Comparison of ENCODE assay signal across 8 cellular contexts in genomic region chr17:50550661-50551432, GRCh38. TPM values are rescaled to one million over a fixed set of nuclear protein-coding genes. Genes with fewer than 3 reads are reported as not detected.
DNase-seq lines count a peak whose midpoint lies in the region; ATAC-seq and TF ChIP-seq lines count a peak whose summit lies in the region.

No MANE protein-coding gene starts in this region.

- H3K27ac ChIP-seq in breast epithelium: peak overlapping the region; percentile 57 to 76
- H3K27ac ChIP-seq in transverse colon: no peak overlapping the region

- H3K27ac Mint-ChIP-seq in activated CD4-positive, alpha-beta T cell treated with anti-CD3 and anti-CD28 coated beads for 36 hours: no peak overlapping the region
- no peak overlapping the region for H3K27ac Mint-ChIP-seq in activated CD4-positive, alpha-beta T cell treated with anti-CD3 and anti-CD28 coated beads, Interleukin-2, amount 10 ng/mL, durations not matched to agents 7 days and 5 days

- in situ Hi-C loops in transverse colon (cut with MboI; ENCODE audit: low pct_ligation_motif_present in 1 of 4, low pct_unique_long_range_greater_than_20kb in 1 of 4, low sequenced_read_pairs in 3 of 4): loop anchor here in 1 of 4 donors (10.0 kb wide), 1 partner anchor 84 kb away; the partner anchor contains the start of gene ABCC3

- H3K4me3 ChIP-seq in breast epithelium (no peak overlapping the region), transverse colon (no peak overlapping the region)

- CTCF ChIA-PET in activated CD4-positive, alpha-beta T cell treated with anti-CD3 and anti-CD28 coated beads for 36 hours (lab: Charles Lee): interaction anchor here (0.5 to 1.5 kb wide), 7 partner anchors 9 to 1618 kb away, joined by 3 to 5 read pairs (median 3); partner anchors contain the start of gene CACNA1G
- CTCF ChIA-PET in activated CD4-positive, alpha-beta T cell treated with anti-CD3 and anti-CD28 coated beads, Interleukin-2, amount 10 ng/mL, durations not matched to agents 7 days and 5 days (lab: Charles Lee): interaction anchor here (0.7 to 2.9 kb wide), 11 partner anchors 9 to 163 kb away, joined by 3 to 13 read pairs (median 4); no protein-coding TSS in a partner anchor

- H3K27me3 Mint-ChIP-seq in activated CD4-positive, alpha-beta T cell treated with anti-CD3 and anti-CD28 coated beads for 36 hours: no peaks in the 10 kb centered on the region
- H3K27me3 Mint-ChIP-seq in activated CD4-positive, alpha-beta T cell treated with anti-CD3 and anti-CD28 coated beads, Interleukin-2, amount 10 ng/mL, durations not matched to agents 7 days and 5 days: peaks cover 4% of the 10 kb centered on the region

- intact Hi-C loops in activated CD4-positive, alpha-beta T cell treated with anti-CD3 and anti-CD28 coated beads for 36 hours (cut with DNase I, micrococcal nuclease): no loop called here
- intact Hi-C loops in breast epithelium (cut with DNase I; ENCODE audit: low total_unique reads): no loop called here
- intact Hi-C loops in left colon (cut with DNase I, micrococcal nuclease): loop anchor here (5.0 to 10.0 kb wide), 3 partner anchors 76 to 146 kb away; no protein-coding TSS in a partner anchor
- intact Hi-C loops in transverse colon (cut with DNase I; ENCODE audit: low total_unique reads): loop anchor here (5.0 kb wide), 1 partner anchor 146 kb away; no protein-coding TSS in a partner anchor

- peaks cover 2% of the 10 kb centered on the region for H3K4me1 Mint-ChIP-seq in activated CD4-positive, alpha-beta T cell treated with anti-CD3 and anti-CD28 coated beads for 36 hours
- peaks cover 9% of the 10 kb centered on the region for H3K4me1 Mint-ChIP-seq in activated CD4-positive, alpha-beta T cell treated with anti-CD3 and anti-CD28 coated beads, Interleukin-2, amount 10 ng/mL, durations not matched to agents 7 days and 5 days

- POLR2A ChIA-PET in activated CD4-positive, alpha-beta T cell treated with anti-CD3 and anti-CD28 coated beads for 36 hours (lab: Charles Lee): no interaction called here
- POLR2A ChIA-PET in activated CD4-positive, alpha-beta T cell treated with anti-CD3 and anti-CD28 coated beads, Interleukin-2, amount 10 ng/mL, durations not matched to agents 7 days and 5 days (lab: Charles Lee): no interaction called here

- H3K36me3 ChIP-seq in breast epithelium: no peaks in the 10 kb centered on the region
- peaks cover 0 to 3% (median 0%) of the 10 kb centered on the region in 4 donors for H3K36me3 ChIP-seq in transverse colon

- peak; percentile 34 for DNase-seq in activated CD4-positive, alpha-beta T cell treated with anti-CD3 and anti-CD28 coated beads for 36 hours
- no peak for DNase-seq in activated CD4-positive, alpha-beta T cell treated with anti-CD3 and anti-CD28 coated beads, Interleukin-2, amount 10 ng/mL, durations not matched to agents 7 days and 5 days
- DNase-seq in NCI-H524 (lab: John Stamatoyannopoulos, UW) (peak; percentile 82 to 90), breast epithelium (ENCODE audit: low spot score in 2 of 2) (peak; percentile 55 to 77), left colon (peak; percentile 75 to 76), transverse colon (peak; percentile 77), activated gamma-delta T cell treated with Interleukin-2 at 50 U/mL for 16 hours (no peak)

- no peaks in the 10 kb centered on the region for H3K9me3 ChIP-seq in breast epithelium
- H3K9me3 ChIP-seq in transverse colon: no peaks in the 10 kb centered on the region

- H3K4me1 ChIP-seq in breast epithelium (peaks cover 0 to 3% of the 10 kb centered on the region in 2 donors), transverse colon (peaks cover 11 to 15% (median 14%) of the 10 kb centered on the region in 4 donors)

- no peak overlapping the region for H3K4me3 Mint-ChIP-seq in activated CD4-positive, alpha-beta T cell treated with anti-CD3 and anti-CD28 coated beads for 36 hours
- no peak overlapping the region for H3K4me3 Mint-ChIP-seq in activated CD4-positive, alpha-beta T cell treated with anti-CD3 and anti-CD28 coated beads, Interleukin-2, amount 10 ng/mL, durations not matched to agents 7 days and 5 days

- no peaks in the 10 kb centered on the region for H3K36me3 Mint-ChIP-seq in activated CD4-positive, alpha-beta T cell treated with anti-CD3 and anti-CD28 coated beads for 36 hours (ENCODE audit: low read depth)
- H3K36me3 Mint-ChIP-seq in activated CD4-positive, alpha-beta T cell treated with anti-CD3 and anti-CD28 coated beads, Interleukin-2, amount 10 ng/mL, durations not matched to agents 7 days and 5 days (ENCODE audit: low read depth): no peaks in the 10 kb centered on the region

- no peaks in the 10 kb centered on the region for H3K9me3 Mint-ChIP-seq in activated CD4-positive, alpha-beta T cell treated with anti-CD3 and anti-CD28 coated beads for 36 hours (ENCODE audit: low read depth)
- H3K9me3 Mint-ChIP-seq in activated CD4-positive, alpha-beta T cell treated with anti-CD3 and anti-CD28 coated beads, Interleukin-2, amount 10 ng/mL, durations not matched to agents 7 days and 5 days: no peaks in the 10 kb centered on the region

- no peak for ATAC-seq in activated CD4-positive, alpha-beta T cell treated with anti-CD3 and anti-CD28 coated beads for 36 hours
- ATAC-seq in left colon: peak; percentile 53
- ATAC-seq in GM21447 (IDR thresholded peaks at IDR 0.05; ENCODE audit: unreplicated experiment): no peak

- 53% methylated on average over 24 of the region's 32 CpGs; no CpG with 5 or more reads in 1 of the 2 donors for WGBS in transverse colon (ENCODE audit: low coverage in 1 of 2), 2 donors

- no peaks in the 10 kb centered on the region for H3K27me3 ChIP-seq in breast epithelium
- no peaks in the 10 kb centered on the region for H3K27me3 ChIP-seq in transverse colon

- TF ChIP-seq CTCF in breast epithelium (IDR thresholded peaks at IDR 0.05): peak; percentile 34 to 80 (median 63)
- TF ChIP-seq CTCF in transverse colon (IDR thresholded peaks at IDR 0.05): peak; percentile 73 to 81 (median 79)

- no peak for TF ChIP-seq EP300 in transverse colon (IDR thresholded peaks at IDR 0.05; ENCODE audit: low read depth)

- TF ChIP-seq POLR2A in breast epithelium (IDR thresholded peaks at IDR 0.05) (no peak), transverse colon (IDR thresholded peaks at IDR 0.05) (no peak)

RNA-seq across cellular contexts. Expression of gene SPATA20, which starts 3.9 kb away (rescaled TPM):
- total RNA-seq in activated CD4-positive, alpha-beta T cell treated with anti-CD3 and anti-CD28 coated beads for 36 hours: 10 to 100 TPM in 1 of 2 experiments, 1 to 10 TPM in 1; 9.0 to 10.7 TPM
- 1 to 10 TPM; 3.9 to 6.2 TPM for total RNA-seq in activated CD4-positive, alpha-beta T cell treated with anti-CD3 and anti-CD28 coated beads, Interleukin-2, amount 10 ng/mL, durations not matched to agents 7 days and 5 days
- 10 to 100 TPM; 52.4 to 62.3 (median 58.4) TPM for total RNA-seq in breast epithelium
- 10 to 100 TPM; 61.1 to 66.7 TPM for total RNA-seq in left colon
- total RNA-seq in transverse colon: 100 to 1,000 TPM; 116 to 437 (median 228) TPM

RNA-seq across cellular contexts. Expression of gene CACNA1G, which starts 9.7 kb away (rescaled TPM):
- total RNA-seq in activated CD4-positive, alpha-beta T cell treated with anti-CD3 and anti-CD28 coated beads for 36 hours: not detected
- not detected for total RNA-seq in activated CD4-positive, alpha-beta T cell treated with anti-CD3 and anti-CD28 coated beads, Interleukin-2, amount 10 ng/mL, durations not matched to agents 7 days and 5 days
- total RNA-seq in breast epithelium: 1 to 10 TPM in 2 of 3 donors, under 1 TPM in 1; 0.32 to 2.6 (median 2.3) TPM
- total RNA-seq in left colon: under 1 TPM; 0.03 to 0.06 TPM
- under 1 TPM in 1 of 4 donors, not detected in 3; 0.14 TPM for total RNA-seq in transverse colon

RNA-seq across cellular contexts. Expression of gene EPN3, which starts 18.3 kb away (rescaled TPM):
- not detected for total RNA-seq in activated CD4-positive, alpha-beta T cell treated with anti-CD3 and anti-CD28 coated beads for 36 hours
- not detected for total RNA-seq in activated CD4-positive, alpha-beta T cell treated with anti-CD3 and anti-CD28 coated beads, Interleukin-2, amount 10 ng/mL, durations not matched to agents 7 days and 5 days
- total RNA-seq in breast epithelium: 10 to 100 TPM in 1 of 3 donors, 1 to 10 TPM in 1, not detected in 1; 8.2 to 32.8 TPM
- 10 to 100 TPM; 40.1 to 58.5 TPM for total RNA-seq in left colon
- total RNA-seq in transverse colon: 10 to 100 TPM; 19.2 to 95.7 (median 57.4) TPM

RNA-seq across cellular contexts. Expression of gene MYCBPAP, which starts 42.6 kb away (rescaled TPM):
- 1 to 10 TPM; 1.4 to 1.8 TPM for total RNA-seq in activated CD4-positive, alpha-beta T cell treated with anti-CD3 and anti-CD28 coated beads for 36 hours
- 1 to 10 TPM; 3.0 to 4.8 TPM for total RNA-seq in activated CD4-positive, alpha-beta T cell treated with anti-CD3 and anti-CD28 coated beads, Interleukin-2, amount 10 ng/mL, durations not matched to agents 7 days and 5 days
- total RNA-seq in breast epithelium (1 to 10 TPM in 2 of 3 donors, under 1 TPM in 1; 0.66 to 1.9 (median 1.3) TPM), left colon (1 to 10 TPM; 2.1 to 2.8 TPM), transverse colon (1 to 10 TPM in 2 of 4 donors, under 1 TPM in 1, not detected in 1; 0.64 to 3.7 (median 2.7) TPM)

Comparison
In these comparisons a context has a peak if more than half of its experiments do, and no peak if none do; other contexts are left out.
1. DNase-seq: peak in activated CD4-positive, alpha-beta T cell treated with anti-CD3 and anti-CD28 coated beads for 36 hours (single experiment), NCI-H524 (2 of 2), breast epithelium (2 of 2), left colon (2 of 2) and transverse colon (single experiment); none in activated CD4-positive, alpha-beta T cell treated with anti-CD3 and anti-CD28 coated beads, Interleukin-2, amount 10 ng/mL, durations not matched to agents 7 days and 5 days (single experiment) and activated gamma-delta T cell treated with Interleukin-2 at 50 U/mL for 16 hours (single experiment).
2. H3K27ac ChIP-seq: peak in breast epithelium (2 of 2); none in transverse colon (0 of 4).
3. RNA of gene SPATA20, which starts 3.9 kb away (total RNA-seq): 116 to 437 TPM in transverse colon, 61.1 to 66.7 TPM in left colon and 52.4 to 62.3 TPM in breast epithelium; 9.0 to 10.7 TPM in activated CD4-positive, alpha-beta T cell treated with anti-CD3 and anti-CD28 coated beads for 36 hours and 3.9 to 6.2 TPM in activated CD4-positive, alpha-beta T cell treated with anti-CD3 and anti-CD28 coated beads, Interleukin-2, amount 10 ng/mL, durations not matched to agents 7 days and 5 days; every median in the first group is over 4 times any median in the second.
4. intact Hi-C loops: an anchor here in left colon (5.0 to 10.0 kb wide) and transverse colon (5.0 kb wide); none called in activated CD4-positive, alpha-beta T cell treated with anti-CD3 and anti-CD28 coated beads for 36 hours and breast epithelium.